9 cellular contexts compared by ENCODE assay signal in the genomic region with DNA sequence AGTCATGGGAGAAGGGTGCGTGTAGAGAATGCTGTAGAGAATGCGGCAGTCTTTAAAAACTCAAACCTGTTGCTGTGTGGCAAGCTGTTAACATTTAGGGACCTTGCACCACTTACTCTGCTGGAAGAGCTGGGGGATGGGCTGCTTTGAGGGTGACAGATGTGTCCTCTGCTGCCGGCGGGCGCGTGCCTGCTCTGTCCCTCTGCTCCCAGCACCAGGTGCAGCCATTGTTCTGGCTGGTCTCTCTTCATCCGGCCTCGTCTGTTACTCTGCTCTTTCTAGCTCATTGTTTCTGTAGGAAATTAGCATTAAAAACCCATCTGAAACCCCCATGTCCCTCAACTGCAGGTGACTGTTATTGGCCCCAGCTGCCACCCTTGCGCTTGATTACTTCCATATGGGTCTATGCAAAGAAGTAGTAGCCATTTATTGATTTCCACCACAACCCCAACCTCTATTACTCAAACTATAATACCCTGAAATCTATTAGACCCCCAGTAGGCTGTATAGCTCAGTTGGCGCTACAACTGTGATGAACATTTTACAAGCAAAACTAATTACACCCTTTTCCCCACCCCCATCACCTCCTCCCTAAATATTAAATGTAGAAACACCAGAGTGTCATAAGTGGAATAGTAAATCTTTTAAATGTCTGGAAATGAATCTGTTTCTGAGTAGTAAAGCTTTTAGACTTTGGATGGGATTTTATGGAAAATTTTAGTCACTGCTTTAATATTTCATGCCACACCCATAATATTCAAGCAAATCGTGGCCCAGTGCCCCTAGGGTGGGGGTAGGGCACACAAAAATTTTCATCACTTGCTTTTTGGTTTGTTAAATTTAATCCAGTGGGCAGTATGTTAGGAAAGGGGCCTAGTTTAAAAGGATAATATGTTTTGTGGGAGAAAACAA.
DNase-seq lines count a peak whose midpoint lies in the region; TF ChIP-seq lines count a peak whose summit lies in the region.
"Had no signal": no experiment of that assay in that cellular context is flagged by ENCODE, and none has a peak within 500 bp of the region (broad histone marks: within the 10 kb centered on the region; RNA-seq: fewer than 3 reads in every experiment).

No MANE protein-coding gene starts in this region.

- H3K27me3 Mint-ChIP-seq in activated T-cell treated with anti-CD3 and anti-CD28 coated beads, Interleukin-2, amount 50 U/mL, for 24 hours = no peaks in the 10 kb centered on the region
- H3K27me3 Mint-ChIP-seq: activated naive CD4-positive, alpha-beta T cell treated with anti-CD3 and anti-CD28 coated beads, Interleukin-2, amount 50 U/mL, for 24 hours had no signal

- peaks cover 34% of the 10 kb centered on the region for H3K4me1 Mint-ChIP-seq in activated T-cell treated with anti-CD3 and anti-CD28 coated beads, Interleukin-2, amount 50 U/mL, for 24 hours (ENCODE audit: low read depth)

- H3K27ac Mint-ChIP-seq in activated T-cell treated with anti-CD3 and anti-CD28 coated beads, Interleukin-2, amount 50 U/mL, for 24 hours = no peak overlapping the region
- H3K27ac Mint-ChIP-seq: activated naive CD4-positive, alpha-beta T cell treated with anti-CD3 and anti-CD28 coated beads, Interleukin-2, amount 50 U/mL, for 24 hours had no signal

- H3K36me3 Mint-ChIP-seq in activated T-cell treated with anti-CD3 and anti-CD28 coated beads, Interleukin-2, amount 50 U/mL, for 24 hours (ENCODE audit: low read depth) = no peaks in the 10 kb centered on the region

- no peak for TF ChIP-seq CTCF in GM20000 (IDR thresholded peaks at IDR 0.05; ENCODE audit: extremely low read depth, missing control alignments)

- no peak overlapping the region for H3K4me3 Mint-ChIP-seq in activated T-cell treated with anti-CD3 and anti-CD28 coated beads, Interleukin-2, amount 50 U/mL, for 24 hours
- H3K4me3 Mint-ChIP-seq: activated naive CD4-positive, alpha-beta T cell treated with anti-CD3 and anti-CD28 coated beads, Interleukin-2, amount 50 U/mL, for 24 hours had no signal

- DNase-seq in GM20000 (ENCODE audit: low spot score) (peak; percentile 32), NCI-H446 treated with DMSO at 0.1 percent for 48 hours (lab: John Stamatoyannopoulos, UW) (peak; percentile 73), fibroblast of gingiva (ENCODE audit: low read depth) (peak; percentile 32), retina (peak; percentile 83), HK-2 (ENCODE audit: unreplicated experiment) (no peak), MV-4-11 (lab: John Stamatoyannopoulos, UW) (no peak)
- DNase-seq in activated T-cell treated with anti-CD3 and anti-CD28 coated beads, Interleukin-2, amount 50 U/mL, for 24 hours = no peak
- no peak for DNase-seq in activated CD4-positive, alpha-beta T cell treated with anti-CD3 and anti-CD28 coated beads for 1 hour

- H3K9me3 Mint-ChIP-seq in activated T-cell treated with anti-CD3 and anti-CD28 coated beads, Interleukin-2, amount 50 U/mL, for 24 hours = no peaks in the 10 kb centered on the region
- H3K9me3 Mint-ChIP-seq: activated naive CD4-positive, alpha-beta T cell treated with anti-CD3 and anti-CD28 coated beads, Interleukin-2, amount 50 U/mL, for 24 hours had no signal

Comparison
In these comparisons a context has a peak if more than half of its experiments do, and no peak if none do; other contexts are left out.
1. DNase-seq: peak in GM20000 (single experiment), NCI-H446 treated with DMSO at 0.1 percent for 48 hours (single experiment), fibroblast of gingiva (single experiment) and retina (single experiment); none in activated T-cell treated with anti-CD3 and anti-CD28 coated beads, Interleukin-2, amount 50 U/mL, for 24 hours (single experiment), HK-2 (single experiment), activated CD4-positive, alpha-beta T cell treated with anti-CD3 and anti-CD28 coated beads for 1 hour (single experiment) and MV-4-11 (single experiment).